In the genomic region with DNA sequence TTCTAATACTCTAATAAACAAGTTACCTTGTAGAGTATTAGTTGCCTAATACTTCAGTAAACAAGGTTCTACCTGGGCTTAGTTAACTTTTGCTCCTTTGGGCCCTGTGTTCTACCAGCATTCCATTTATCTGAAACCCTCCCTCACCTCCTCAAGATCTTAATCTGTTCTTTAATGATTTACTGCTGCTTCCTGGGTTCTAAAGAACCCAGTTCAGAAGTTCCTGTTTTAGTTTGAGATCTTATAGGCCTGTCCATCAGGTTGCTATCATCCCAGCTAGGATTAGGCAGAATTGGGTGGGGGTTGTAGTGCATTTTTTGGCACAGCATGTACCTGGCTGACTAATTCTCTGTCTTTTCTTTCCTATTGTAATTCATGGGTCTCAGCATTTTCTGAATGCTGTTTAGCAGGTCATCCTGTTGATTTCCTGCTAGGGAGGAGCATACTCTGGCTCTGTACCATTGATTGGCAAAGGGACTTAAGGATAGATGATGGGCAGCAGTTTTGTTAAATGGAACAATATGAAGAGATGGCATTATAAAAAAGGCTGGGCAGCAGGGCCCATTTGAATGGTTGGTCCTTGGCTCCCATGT, we compare ENCODE assay signal across 17 cellular contexts.
"Had no signal": no experiment of that assay in that cellular context is flagged by ENCODE, and none has a peak within 500 bp of the region (broad histone marks: within the 10 kb centered on the region; RNA-seq: fewer than 3 reads in every experiment).

No MANE protein-coding gene starts in this region.

- ATAC-seq: activated T-cell treated with anti-CD3 and anti-CD28 coated beads, Interleukin-2, amount 50 U/mL, for 4 hours; left ventricle myocardium superior; T-helper 17 cell had no signal

- DNase-seq: activated CD4-positive, alpha-beta T cell treated with anti-CD3 and anti-CD28 coated beads for 1 hour; activated CD4-positive, alpha-beta T cell treated with anti-CD3 and anti-CD28 coated beads, Interleukin-2, amount 50 U/mL, for 48 hours; activated gamma-delta T cell treated with Interleukin-2 at 50 U/mL for 16 hours; activated naive CD8-positive, alpha-beta T cell treated with anti-CD3 and anti-CD28 coated beads for 36 hours; activated T-cell treated with anti-CD3 and anti-CD28 coated beads, Interleukin-2, amount 50 U/mL, for 4 hours; anterior cingulate cortex; effector CD8-positive, alpha-beta T cell; erythroblast; kidney; left ventricle myocardium superior; nephron progenitor cell; sigmoid colon; stimulated activated naive CD4-positive, alpha-beta T cell treated with Interleukin-2 at 50 U/mL for 16 hours; T-helper 17 cell; upper lobe of left lung had no signal

- H3K27me3 Mint-ChIP-seq: activated naive CD8-positive, alpha-beta T cell treated with anti-CD3 and anti-CD28 coated beads for 36 hours; T-helper 17 cell had no signal

- H3K4me1 Mint-ChIP-seq: nephron progenitor cell had no signal

- H3K9me3 Mint-ChIP-seq: activated naive CD8-positive, alpha-beta T cell treated with anti-CD3 and anti-CD28 coated beads for 36 hours; activated T-cell treated with anti-CD3 and anti-CD28 coated beads, Interleukin-2, amount 50 U/mL, for 4 hours; nephron progenitor cell had no signal

- H3K27me3 ChIP-seq: breast epithelium, sigmoid colon, upper lobe of left lung had no signal

- H3K4me3 Mint-ChIP-seq: activated naive CD8-positive, alpha-beta T cell treated with anti-CD3 and anti-CD28 coated beads for 36 hours; activated T-cell treated with anti-CD3 and anti-CD28 coated beads, Interleukin-2, amount 50 U/mL, for 4 hours; nephron progenitor cell; T-helper 17 cell had no signal

- H3K4me1 ChIP-seq: breast epithelium, prostate gland, sigmoid colon, upper lobe of left lung had no signal

- H3K4me3 ChIP-seq: breast epithelium, prostate gland, sigmoid colon, upper lobe of left lung had no signal

- H3K9me3 ChIP-seq: breast epithelium, prostate gland, sigmoid colon, upper lobe of left lung had no signal

- H3K27ac ChIP-seq: breast epithelium, prostate gland, sigmoid colon, upper lobe of left lung had no signal

- H3K36me3 ChIP-seq: breast epithelium, prostate gland, upper lobe of left lung had no signal

- H3K27ac Mint-ChIP-seq: activated naive CD8-positive, alpha-beta T cell treated with anti-CD3 and anti-CD28 coated beads for 36 hours; nephron progenitor cell; T-helper 17 cell had no signal
